In the genomic region with DNA sequence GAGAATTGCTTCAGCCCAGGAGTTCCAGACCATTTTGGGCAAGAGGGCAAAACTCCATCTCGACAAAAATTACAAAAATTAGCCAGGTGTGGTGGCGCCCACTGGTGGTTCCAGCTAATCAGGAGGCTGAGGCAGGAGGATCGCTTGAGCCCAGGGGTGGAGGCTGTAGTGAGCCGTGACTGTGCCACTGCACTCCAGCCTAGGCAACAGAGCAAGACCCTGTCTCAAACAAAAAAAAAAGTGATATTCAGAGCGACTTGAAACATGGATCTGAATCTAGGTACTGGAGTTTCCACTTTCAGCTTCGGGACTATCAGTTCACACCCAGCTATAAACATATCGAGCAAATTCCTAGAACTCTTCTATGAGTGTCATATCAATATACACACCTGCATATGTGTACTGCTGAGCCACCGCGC, we compare ENCODE assay signal across 23 cellular contexts. TPM values are rescaled to one million over a fixed set of nuclear protein-coding genes. Genes with fewer than 3 reads are reported as not detected.
DNase-seq lines count a peak whose midpoint lies in the region; ATAC-seq, FAIRE-seq and TF ChIP-seq lines count a peak whose summit lies in the region.
"Had no signal": no experiment of that assay in that cellular context is flagged by ENCODE, and none has a peak within 500 bp of the region (broad histone marks: within the 10 kb centered on the region; RNA-seq: fewer than 3 reads in every experiment).

No MANE protein-coding gene starts in this region.

- FAIRE-seq in kidney (lab: Jason Lieb, UNC): no peak
- FAIRE-seq: endothelial cell of umbilical vein had no signal

- H3K4me1 Mint-ChIP-seq in endodermal cell: no peaks in the 10 kb centered on the region
- H3K4me1 Mint-ChIP-seq in progenitor cell of endocrine pancreas (ENCODE audit: low read depth): peaks cover 4% of the 10 kb centered on the region
- H3K4me1 Mint-ChIP-seq: T-cell had no signal

- H3K27ac ChIP-seq in OCI-LY1 (ENCODE audit: low read depth, low read length, poor library complexity, severe bottlenecking): no peak overlapping the region
- H3K27ac ChIP-seq in endodermal cell (ENCODE audit: low read depth, low read length): no peak overlapping the region
- no peak overlapping the region for H3K27ac ChIP-seq in kidney (ENCODE audit: low read depth in 2 of 2, low read length in 2 of 2)
- H3K27ac ChIP-seq: HL-60, lower lobe of right lung had no signal

- no peaks in the 10 kb centered on the region for H3K27me3 ChIP-seq in OCI-LY1 (ENCODE audit: insufficient read depth, low read length)
- H3K27me3 ChIP-seq in endodermal cell (ENCODE audit: control insufficient read depth, insufficient read depth, low read length, poor library complexity, severe bottlenecking): no peaks in the 10 kb centered on the region

- no peak overlapping the region for H3K27ac Mint-ChIP-seq in endodermal cell
- no peak overlapping the region for H3K27ac Mint-ChIP-seq in progenitor cell of endocrine pancreas
- H3K27ac Mint-ChIP-seq: T-cell had no signal

- H3K27me3 Mint-ChIP-seq in endodermal cell (ENCODE audit: insufficient read depth) (peaks cover 4% of the 10 kb centered on the region), progenitor cell of endocrine pancreas (no peaks in the 10 kb centered on the region)

- WGBS in endodermal cell (ENCODE audit: insufficient coverage in 1 of 2, insufficient read length in 1 of 2), 2 experiments: 94 to 96% methylated on average over 9 of the region's 9 CpGs

- no peak for ATAC-seq in GM19395 (IDR thresholded peaks at IDR 0.05; ENCODE audit: unreplicated experiment)
- ATAC-seq: lower lobe of right lung, sciatic nerve, T-cell had no signal

- no peaks in the 10 kb centered on the region for H3F3A ChIP-seq in OCI-LY1 (ENCODE audit: insufficient read depth, low read length)

- H3K9me3 Mint-ChIP-seq in endodermal cell: no peaks in the 10 kb centered on the region
- no peaks in the 10 kb centered on the region for H3K9me3 Mint-ChIP-seq in progenitor cell of endocrine pancreas (ENCODE audit: low read depth)
- H3K9me3 Mint-ChIP-seq: T-cell had no signal

- intact Hi-C loops in kidney (cut with DNase I): no loop called here

- DNase-seq in activated CD4-positive, alpha-beta T cell treated with anti-CD3 and anti-CD28 coated beads for 48 hours: peak; percentile 22
- DNase-seq in activated CD4-positive, alpha-beta T cell treated with anti-CD3 and anti-CD28 coated beads, Interleukin-2, amount 50 U/mL, for 48 hours: no peak
- DNase-seq in endodermal cell: no peak
- no peak for DNase-seq in progenitor cell of endocrine pancreas (ENCODE audit: low spot score, unreplicated experiment)
- no peak for DNase-seq in kidney
- DNase-seq in DMS 273 (lab: John Stamatoyannopoulos, UW; ENCODE audit: unreplicated experiment): no peak
- DNase-seq: activated effector memory CD4-positive, alpha-beta T cell treated with Interleukin-2 at 50 U/mL for 16 hours; cortex of kidney; DMS53; foreskin fibroblast; hypothalamus; IMR-90; islet precursor cell; lower lobe of right lung; MM.1S; NCI-H1694 treated with DMSO at 0.1 percent for 48 hours; SHP77 treated with DMSO at 0.1 percent for 48 hours; T-cell had no signal

- H3K4me3 ChIP-seq in OCI-LY1 (ENCODE audit: low read depth, low read length, poor library complexity, severe bottlenecking) (no peak overlapping the region), endodermal cell (ENCODE audit: low read length) (no peak overlapping the region), kidney (ENCODE audit: low read length in 2 of 2) (no peak overlapping the region)
- H3K4me3 ChIP-seq: lower lobe of right lung had no signal

- TF ChIP-seq CTCF in OCI-LY1 (IDR thresholded peaks at IDR 0.05; ENCODE audit: low read length): peak; percentile 25; the same call in 1 of the 2 replicates
- TF ChIP-seq CTCF in endodermal cell (conservative IDR thresholded peaks at IDR 0.05): peak; percentile 44
- TF ChIP-seq CTCF in progenitor cell of endocrine pancreas (IDR thresholded peaks at IDR 0.05; ENCODE audit: unreplicated experiment): peak; percentile 12
- TF ChIP-seq CTCF in kidney (IDR thresholded peaks at IDR 0.05; ENCODE audit: borderline replicate concordance, extremely low read depth, insufficient read depth): no peak

- H3K9me2 ChIP-seq in OCI-LY1 (ENCODE audit: low read depth, low read length): no peaks in the 10 kb centered on the region

- H2AFZ ChIP-seq in OCI-LY1 (ENCODE audit: low read length): no peak overlapping the region

- no peak overlapping the region for H3K4me3 Mint-ChIP-seq in endodermal cell
- no peak overlapping the region for H3K4me3 Mint-ChIP-seq in progenitor cell of endocrine pancreas (ENCODE audit: low read depth)
- H3K4me3 Mint-ChIP-seq: T-cell had no signal

- no peaks in the 10 kb centered on the region for H3K4me1 ChIP-seq in OCI-LY1 (ENCODE audit: insufficient read depth, low read length, severe bottlenecking)
- no peaks in the 10 kb centered on the region for H3K4me1 ChIP-seq in endodermal cell (ENCODE audit: control insufficient read depth, insufficient read depth, low read length)
- no peaks in the 10 kb centered on the region for H3K4me1 ChIP-seq in kidney (ENCODE audit: control insufficient read depth in 1 of 2, insufficient read depth in 1 of 2, low read depth in 1 of 2, low read length in 2 of 2)
- H3K4me1 ChIP-seq: lower lobe of right lung had no signal

- H3K36me3 ChIP-seq in OCI-LY1 (ENCODE audit: insufficient read depth, low read length) (no peaks in the 10 kb centered on the region), endodermal cell (ENCODE audit: control insufficient read depth, insufficient read depth, low read length) (no peaks in the 10 kb centered on the region), kidney (ENCODE audit: control insufficient read depth in 1 of 2, insufficient read depth in 2 of 2, low read length in 2 of 2) (no peaks in the 10 kb centered on the region)
- H3K36me3 ChIP-seq: lower lobe of right lung had no signal

- H3K36me3 Mint-ChIP-seq in endodermal cell (ENCODE audit: low read depth) (no peaks in the 10 kb centered on the region), progenitor cell of endocrine pancreas (ENCODE audit: insufficient read depth) (no peaks in the 10 kb centered on the region)
- H3K36me3 Mint-ChIP-seq: T-cell had no signal

- no peak overlapping the region for H3K4me2 ChIP-seq in OCI-LY1 (ENCODE audit: low read length)

- H3K9me3 ChIP-seq in OCI-LY1 (ENCODE audit: low read length) (no peaks in the 10 kb centered on the region), endodermal cell (ENCODE audit: control insufficient read depth, low read length) (no peaks in the 10 kb centered on the region), kidney (ENCODE audit: control insufficient read depth in 1 of 2, low read length in 2 of 2) (no peaks in the 10 kb centered on the region)
- H3K9me3 ChIP-seq: lower lobe of right lung had no signal

- H4K20me1 ChIP-seq in OCI-LY1 (ENCODE audit: insufficient read depth, low read length): no peaks in the 10 kb centered on the region

- H3K79me2 ChIP-seq in OCI-LY1 (ENCODE audit: insufficient read depth, low read length): no peaks in the 10 kb centered on the region

- no peak overlapping the region for H3K9ac ChIP-seq in OCI-LY1 (ENCODE audit: low read length)
- no peak overlapping the region for H3K9ac ChIP-seq in endodermal cell (ENCODE audit: extremely low read depth, low read length, poor library complexity, severe bottlenecking)
- H3K9ac ChIP-seq in kidney (ENCODE audit: low read length in 2 of 2): no peak overlapping the region

RNA-seq across cellular contexts. Expression of a gene that starts 16.3 kb away (rescaled TPM):
- total RNA-seq in endodermal cell: 10 to 100 TPM; 72.6 to 74.7 TPM
- polyA plus RNA-seq in endodermal cell (2013, experiment 1 of 2): 42.9 TPM
- 40.4 TPM for polyA plus RNA-seq in endodermal cell (2013, experiment 2 of 2)
- 65.5 and 65.7 TPM in 2 replicates for total RNA-seq in progenitor cell of endocrine pancreas
- total RNA-seq in kidney: 48.1 TPM
- polyA plus RNA-seq in kidney (ENCODE audit: insufficient read depth, low read depth, low replicate concordance): 18.8 TPM

RNA-seq across cellular contexts. Expression of a gene that starts 31.4 kb away (rescaled TPM):
- total RNA-seq in endodermal cell (100 to 1,000 TPM in 1 of 2 donors, 10 to 100 TPM in 1; 87.7 to 111 TPM), progenitor cell of endocrine pancreas (93.2 and 94.3 TPM in 2 replicates), kidney (84.3 TPM)
- polyA plus RNA-seq in endodermal cell (2013, experiment 1 of 2): 91.4 TPM
- 90.2 TPM for polyA plus RNA-seq in endodermal cell (2013, experiment 2 of 2)
- polyA plus RNA-seq in kidney (ENCODE audit: insufficient read depth, low read depth, low replicate concordance): 85.1 TPM
